In the genomic region with DNA sequence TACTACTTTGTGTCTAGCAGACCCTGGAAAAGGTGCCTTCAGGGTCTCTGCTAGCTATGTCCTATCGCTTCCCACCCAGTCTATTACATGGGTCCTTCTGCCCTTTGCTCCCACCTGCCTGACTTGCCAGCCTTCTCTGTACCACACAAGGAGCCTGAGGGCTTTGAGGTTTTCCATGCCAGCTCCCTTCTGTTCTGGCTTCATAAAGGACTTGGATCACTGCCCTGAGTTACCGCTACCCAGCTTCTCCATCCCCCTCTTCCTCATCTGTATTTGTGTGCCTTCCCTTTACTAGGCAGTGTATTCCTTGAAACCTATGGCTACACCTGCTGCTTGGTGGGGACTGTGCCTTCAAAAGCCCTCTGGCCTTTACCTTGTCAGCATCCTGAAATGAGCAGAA, we compare ENCODE assay signal across 12 cellular contexts.
"Had no signal": no experiment of that assay in that cellular context is flagged by ENCODE, and none has a peak within 500 bp of the region (broad histone marks: within the 10 kb centered on the region; RNA-seq: fewer than 3 reads in every experiment).

No MANE protein-coding gene starts in this region.

- H3K4me3 Mint-ChIP-seq: activated CD8-positive, alpha-beta memory T cell treated with anti-CD3 and anti-CD28 coated beads, Interleukin-2, amount 10 ng/mL, durations not matched to agents 7 days and 5 days; activated naive CD4-positive, alpha-beta T cell treated with anti-CD3 and anti-CD28 coated beads, Interleukin-2, amount 10 ng/mL, durations not matched to agents 7 days and 5 days; stimulated activated effector memory CD8-positive, alpha-beta T cell treated with anti-CD3 and anti-CD28 coated beads, Interleukin-12 subunit alpha, Interleukin-12 subunit beta, amount 100 ng/mL, for 72 hours had no signal

- H3K27me3 Mint-ChIP-seq: activated CD8-positive, alpha-beta memory T cell treated with anti-CD3 and anti-CD28 coated beads, Interleukin-2, amount 10 ng/mL, durations not matched to agents 7 days and 5 days; activated naive CD4-positive, alpha-beta T cell treated with anti-CD3 and anti-CD28 coated beads, Interleukin-2, amount 10 ng/mL, durations not matched to agents 7 days and 5 days; naive B cell had no signal

- DNase-seq: activated CD8-positive, alpha-beta memory T cell treated with anti-CD3 and anti-CD28 coated beads, Interleukin-2, amount 10 ng/mL, durations not matched to agents 7 days and 5 days; activated naive CD4-positive, alpha-beta T cell treated with anti-CD3 and anti-CD28 coated beads, Interleukin-2, amount 10 ng/mL, durations not matched to agents 7 days and 5 days; activated T-cell treated with anti-CD3 and anti-CD28 coated beads, Interleukin-2, amount 50 U/mL, for 1 hour; central memory CD4-positive, alpha-beta T cell; cortex of kidney; head of caudate nucleus; left colon; naive B cell; T-helper 1 cell; T1000 had no signal

- H3K4me1 Mint-ChIP-seq: activated naive CD4-positive, alpha-beta T cell treated with anti-CD3 and anti-CD28 coated beads, Interleukin-2, amount 10 ng/mL, durations not matched to agents 7 days and 5 days had no signal

- H3K9me3 Mint-ChIP-seq: activated naive CD4-positive, alpha-beta T cell treated with anti-CD3 and anti-CD28 coated beads, Interleukin-2, amount 10 ng/mL, durations not matched to agents 7 days and 5 days; naive B cell; stimulated activated effector memory CD8-positive, alpha-beta T cell treated with anti-CD3 and anti-CD28 coated beads, Interleukin-12 subunit alpha, Interleukin-12 subunit beta, amount 100 ng/mL, for 72 hours had no signal

- H3K27ac Mint-ChIP-seq: activated CD8-positive, alpha-beta memory T cell treated with anti-CD3 and anti-CD28 coated beads, Interleukin-2, amount 10 ng/mL, durations not matched to agents 7 days and 5 days; activated naive CD4-positive, alpha-beta T cell treated with anti-CD3 and anti-CD28 coated beads, Interleukin-2, amount 10 ng/mL, durations not matched to agents 7 days and 5 days; stimulated activated effector memory CD8-positive, alpha-beta T cell treated with anti-CD3 and anti-CD28 coated beads, Interleukin-12 subunit alpha, Interleukin-12 subunit beta, amount 100 ng/mL, for 72 hours had no signal

- ATAC-seq: activated CD4-positive, CD25-positive, alpha-beta regulatory T cell treated with anti-CD3 and anti-CD28 coated beads, Interleukin-2, amount 50 U/mL, for 24 hours; activated CD8-positive, alpha-beta memory T cell treated with anti-CD3 and anti-CD28 coated beads, Interleukin-2, amount 10 ng/mL, durations not matched to agents 7 days and 5 days; left colon; stimulated activated effector memory CD8-positive, alpha-beta T cell treated with anti-CD3 and anti-CD28 coated beads, Interleukin-12 subunit alpha, Interleukin-12 subunit beta, amount 100 ng/mL, for 72 hours had no signal
